9 cellular contexts compared by ENCODE assay signal in genomic region chr16:47565454-47565853, GRCh38.
DNase-seq lines count a peak whose midpoint lies in the region; ATAC-seq, FAIRE-seq and TF ChIP-seq lines count a peak whose summit lies in the region.
"Had no signal": no experiment of that assay in that cellular context is flagged by ENCODE, and none has a peak within 500 bp of the region (broad histone marks: within the 10 kb centered on the region; RNA-seq: fewer than 3 reads in every experiment).

No MANE protein-coding gene starts in this region.

- intact Hi-C loops in K562 (cut with micrococcal nuclease) (no loop called here), lower lobe of right lung (cut with DNase I) (no loop called here)

- no peaks in the 10 kb centered on the region for H4K20me1 ChIP-seq in K562 (replicated peaks; ENCODE audit: control insufficient read depth, insufficient read depth, low read length)

- peaks cover 0 to 13% (median 8%) of the 10 kb centered on the region in 7 donors for H3K9me3 Mint-ChIP-seq in CD4-positive, CD25-positive, alpha-beta regulatory T cell

- H3K9me3 ChIP-seq in CD4-positive, CD25-positive, alpha-beta regulatory T cell (ENCODE audit: control insufficient read depth in 2 of 2, low read length in 2 of 2), result no peaks in the 10 kb centered on the region
- H3K9me3 ChIP-seq in K562 (replicated peaks; ENCODE audit: control insufficient read depth, insufficient read depth, low read depth, low read length) (no peaks in the 10 kb centered on the region), lower lobe of right lung (no peaks in the 10 kb centered on the region)

- H3K9me1 ChIP-seq in K562 (ENCODE audit: control insufficient read depth, insufficient read depth, low read length), result no peaks in the 10 kb centered on the region

- POLR2A ChIA-PET in K562 (lab: Yijun Ruan, JAX), result no interaction called here

- H3K36me3 ChIP-seq in CD4-positive, CD25-positive, alpha-beta regulatory T cell (ENCODE audit: control insufficient read depth, insufficient read depth, low read length), result no peaks in the 10 kb centered on the region
- peaks cover 32% of the 10 kb centered on the region; the same call in 2 of the 3 replicates for H3K36me3 ChIP-seq in K562 (ENCODE audit: control insufficient read depth, insufficient read depth, low read length)
- no peaks in the 10 kb centered on the region for H3K36me3 ChIP-seq in lower lobe of right lung

- H3K27me3 Mint-ChIP-seq in CD4-positive, CD25-positive, alpha-beta regulatory T cell, result no peaks in the 10 kb centered on the region
- H3K27me3 Mint-ChIP-seq: IgD-negative memory B cell had no signal

- peak overlapping the region; percentile 58 for H3K27ac ChIP-seq in CD4-positive, CD25-positive, alpha-beta regulatory T cell (ENCODE audit: insufficient read depth, low read length, poor library complexity, severe bottlenecking)
- H3K27ac ChIP-seq in K562 (ENCODE audit: extremely low read depth, low read depth, low read length), result peak overlapping the region; percentile 33; the same call in 1 of the 3 replicates
- no peak overlapping the region for H3K27ac ChIP-seq in lower lobe of right lung

- DNase-seq in CD4-positive, CD25-positive, alpha-beta regulatory T cell, result peak in 1 of 3 donors; percentile 61
- DNase-seq in NB4 (ENCODE audit: low read depth) (peak; percentile 97), K562 (ENCODE audit: extremely low read depth in 1 of 4, low spot score in 3 of 4) (peak in 1 of 4 experiments; percentile 25), lower lobe of right lung (peak; percentile 67), NCI-H1436 treated with DMSO at 0.1 percent for 48 hours (lab: John Stamatoyannopoulos, UW) (no peak)

- TF ChIP-seq RAD21 in K562 (CRISPR knock-in tag; conservative IDR thresholded peaks at IDR 0.05 in 1 of 2, IDR thresholded peaks at IDR 0.05 in 1 of 2), result no peak

- H3K27ac Mint-ChIP-seq in CD4-positive, CD25-positive, alpha-beta regulatory T cell, result peak overlapping the region; percentile 82 to 85 (median 84)

- in situ Hi-C loops in K562 (cut with MboI), result no loop called here

- TF ChIP-seq POLR2A in NB4 (IDR thresholded peaks at IDR 0.05; ENCODE audit: extremely low read depth, insufficient read length) (no peak), K562 (conservative IDR thresholded peaks at IDR 0.05) (no peak)

- CTCF ChIA-PET in K562 (lab: Yijun Ruan, JAX; ENCODE audit: low intra/inter-chr PET ratio), result no interaction called here

- BruUV-seq in K562 (replicated peaks; lab: Mats Ljungman, UMichigan), result no TSS peak

- H3K4me1 ChIP-seq in CD4-positive, CD25-positive, alpha-beta regulatory T cell (ENCODE audit: control insufficient read depth, insufficient read depth, low read length, poor library complexity, severe bottlenecking), result peaks cover 40% of the 10 kb centered on the region
- H3K4me1 ChIP-seq in K562 (replicated peaks in 1 of 2; ENCODE audit: control insufficient read depth in 2 of 2, insufficient read depth in 2 of 2, low read length in 2 of 2) (no peaks in the 10 kb centered on the region; a peak in 1 of 5 replicates), lower lobe of right lung (peaks cover 11% of the 10 kb centered on the region)

- no peak overlapping the region for H3K9ac ChIP-seq in K562 (ENCODE audit: insufficient read depth in 1 of 2, low read depth in 2 of 2, low read length in 2 of 2)

- peak; percentile 46 to 56 for ATAC-seq in CD4-positive, CD25-positive, alpha-beta regulatory T cell (ENCODE audit: low read depth in 2 of 2)
- ATAC-seq in K562, result no peak
- peak; percentile 77 to 87 for ATAC-seq in lower lobe of right lung
- no peak for ATAC-seq in GM19452 (IDR thresholded peaks at IDR 0.05; ENCODE audit: unreplicated experiment)
- ATAC-seq in GM19467 (IDR thresholded peaks at IDR 0.05; ENCODE audit: unreplicated experiment), result no peak
- no peak for ATAC-seq in GM19035 (IDR thresholded peaks at IDR 0.05; ENCODE audit: unreplicated experiment)

- peaks cover 23% of the 10 kb centered on the region for H3K79me2 ChIP-seq in K562 (ENCODE audit: control insufficient read depth, insufficient read depth, low read length)

- peaks cover 49 to 79% (median 62%) of the 10 kb centered on the region in 4 donors for H3K4me1 Mint-ChIP-seq in CD4-positive, CD25-positive, alpha-beta regulatory T cell

- H3K4me3 Mint-ChIP-seq in CD4-positive, CD25-positive, alpha-beta regulatory T cell, result peak overlapping the region; percentile 2 to 84 (median 70)

- whole genome bisulfite sequencing in K562 (ENCODE audit: insufficient coverage, low coverage, missing lambda C conversion rate), result 28% methylated on average over 6 of the region's 6 CpGs

- H2AFZ ChIP-seq in K562 (ENCODE audit: low read depth, low read length), result no peak overlapping the region

- TF ChIP-seq CTCF in NB4 (IDR thresholded peaks at IDR 0.05; ENCODE audit: low read depth, low read length) (no peak), K562 (IDR thresholded peaks at IDR 0.05 in 2 of 3, conservative IDR thresholded peaks at IDR 0.05 in 1 of 3; ENCODE audit: insufficient read depth in 2 of 3, low read depth in 1 of 3, low read length in 3 of 3) (no peak), lower lobe of right lung (IDR thresholded peaks at IDR 0.05) (no peak)

- H3K4me2 ChIP-seq in K562 (ENCODE audit: insufficient read depth, low read length), result no peak overlapping the region

- peak; percentile 86 for FAIRE-seq in K562 (lab: Jason Lieb, UNC)

- H3K36me3 Mint-ChIP-seq in CD4-positive, CD25-positive, alpha-beta regulatory T cell, result peaks cover 46% of the 10 kb centered on the region

- peak overlapping the region; percentile 62 for H3K4me3 ChIP-seq in CD4-positive, CD25-positive, alpha-beta regulatory T cell (ENCODE audit: low read depth, low read length)
- H3K4me3 ChIP-seq in NB4 (ENCODE audit: low read depth, low read length) (peak overlapping the region; percentile 25), K562 (no peak overlapping the region), lower lobe of right lung (no peak overlapping the region)

- no peak for TF ChIP-seq EP300 in K562 (IDR thresholded peaks at IDR 0.05; ENCODE audit: low read length)

- no peaks in the 10 kb centered on the region for H3K27me3 ChIP-seq in CD4-positive, CD25-positive, alpha-beta regulatory T cell (ENCODE audit: control insufficient read depth, insufficient read depth, low read length)
- H3K27me3 ChIP-seq in K562 (ENCODE audit: control insufficient read depth in 2 of 2, insufficient read depth in 2 of 2, low read length in 2 of 2) (no peaks in the 10 kb centered on the region), lower lobe of right lung (ENCODE audit: low read depth) (no peaks in the 10 kb centered on the region)

TF ChIP-seq in K562, 482 proteins besides CTCF, POLR2A, EP300 and RAD21 (continues in another document):
- no peak for TF ChIP-seq BMI1 (IDR thresholded peaks at IDR 0.05; ENCODE audit: low read length)
- peak; percentile 70 for TF ChIP-seq GABPA (tag; conservative IDR thresholded peaks at IDR 0.05; ENCODE audit: low read depth)
- TF ChIP-seq NR0B1 (IDR thresholded peaks at IDR 0.05; ENCODE audit: partially characterized antibody), result no peak
- TF ChIP-seq JUND (IDR thresholded peaks at IDR 0.05; ENCODE audit: borderline replicate concordance, low read depth, low read length), result peak; percentile 71; the same call in 1 of the 2 replicates
- peak; percentile 17; the same call in 1 of the 3 replicates for TF ChIP-seq JUND (tag; IDR thresholded peaks at IDR 0.05; ENCODE audit: borderline replicate concordance, low read depth, low read length)
- TF ChIP-seq ZNF347 (CRISPR knock-in tag; IDR thresholded peaks at IDR 0.05; ENCODE audit: low read depth), result no peak
- no peak for TF ChIP-seq ZNF780A (CRISPR knock-in tag; IDR thresholded peaks at IDR 0.05)
- TF ChIP-seq ETV1 (tag; conservative IDR thresholded peaks at IDR 0.05; ENCODE audit: low read depth), result 0 out of 2 replicates have a peak, but pooled peaks have one; percentile 7
- TF ChIP-seq MNT (conservative IDR thresholded peaks at IDR 0.05), result no peak

Comparison
In these comparisons a context has a peak if more than half of its experiments do, and no peak if none do; other contexts are left out.
1. ATAC-seq: peak in CD4-positive, CD25-positive, alpha-beta regulatory T cell (2 of 2) and lower lobe of right lung (2 of 2); none in K562 (single experiment), GM19452 (single experiment), GM19467 (single experiment) and GM19035 (single experiment).
2. H3K4me3 ChIP-seq: peak in CD4-positive, CD25-positive, alpha-beta regulatory T cell (single experiment) and NB4 (single experiment); none in K562 (single experiment) and lower lobe of right lung (single experiment).